Comparison of ENCODE assay signal across 9 cellular contexts in genomic region chr19:52191374-52191773, GRCh38. TPM values are rescaled to one million over a fixed set of nuclear protein-coding genes. Genes with fewer than 3 reads are reported as not detected.
A peak's percentile ranks its signal among the peaks of the same experiment; 100 is the strongest.
DNase-seq lines count a peak whose midpoint lies in the region; ATAC-seq and TF ChIP-seq lines count a peak whose summit lies in the region.
"Had no signal": no experiment of that assay in that cellular context is flagged by ENCODE, and none has a peak within 500 bp of the region (broad histone marks: within the 10 kb centered on the region; RNA-seq: fewer than 3 reads in every experiment).

No MANE protein-coding gene starts in this region.

- H3K36me3 ChIP-seq in GM23248 (ENCODE audit: low read depth), result peaks cover 7% of the 10 kb centered on the region; the same call in 1 of the 2 replicates

- H3K4me1 ChIP-seq in GM23248 (ENCODE audit: insufficient read depth), result peaks cover 24% of the 10 kb centered on the region

- ATAC-seq in T-helper 17 cell, result no peak
- ATAC-seq in HG03135 (IDR thresholded peaks at IDR 0.05; ENCODE audit: unreplicated experiment), result no peak
- no peak for ATAC-seq in HG02981 (IDR thresholded peaks at IDR 0.05; ENCODE audit: unreplicated experiment)

- H3K4me3 Mint-ChIP-seq in T-helper 17 cell, result peak overlapping the region; percentile 98

- peak overlapping the region; percentile 97 for H3K9ac ChIP-seq in GM23248

- H3K4me2 ChIP-seq in GM23248 (ENCODE audit: unreplicated experiment), result peak overlapping the region; percentile 89

- no peak for TF ChIP-seq CTCF in fibroblast of villous mesenchyme (IDR thresholded peaks at IDR 0.05; ENCODE audit: insufficient read depth, low read depth, low read length)
- TF ChIP-seq CTCF in retinal pigment epithelial cell (conservative IDR thresholded peaks at IDR 0.05; ENCODE audit: low read depth, low read length), result no peak

- H3F3A ChIP-seq in GM23248 (ENCODE audit: insufficient read depth), result peaks cover 11% of the 10 kb centered on the region

- DNase-seq in GM23248 (no peak), T-helper 17 cell (no peak), fibroblast of villous mesenchyme (ENCODE audit: low read depth) (no peak), retinal pigment epithelial cell (ENCODE audit: low read depth) (no peak), NCI-H1930 (lab: John Stamatoyannopoulos, UW) (no peak), mesenteric fat pad (ENCODE audit: low spot score) (no peak)
- DNase-seq: SW 1271 had no signal

- peaks cover 8% of the 10 kb centered on the region; the same call in 1 of the 2 replicates for H4K20me1 ChIP-seq in GM23248 (ENCODE audit: insufficient read depth)

- in situ Hi-C loops in GM23248 (cut with MboI), result no loop called here

- no peak overlapping the region for H2AFZ ChIP-seq in GM23248

- 53 to 56% methylated on average over 5 of the region's 5 CpGs for WGBS in GM23248 (ENCODE audit: low coverage in 1 of 2, low lambda C conversion rate in 2 of 2, missing lambda C conversion rate in 2 of 2), 2 experiments

- H3K4me3 ChIP-seq in GM23248 (peak overlapping the region; percentile 93), fibroblast of villous mesenchyme (ENCODE audit: low read depth, low read length) (peak overlapping the region; percentile 94), retinal pigment epithelial cell (ENCODE audit: low read length) (peak overlapping the region; percentile 93)

- H3K27ac ChIP-seq in GM23248, result peak overlapping the region; percentile 94

- no peaks in the 10 kb centered on the region for H3K9me3 ChIP-seq in GM23248 (ENCODE audit: low read depth)
- H3K9me3 ChIP-seq in T-helper 17 cell (ENCODE audit: control insufficient read depth, low read length, poor library complexity, severe bottlenecking), result no peaks in the 10 kb centered on the region

- H3K27me3 Mint-ChIP-seq in T-helper 17 cell, result no peaks in the 10 kb centered on the region

- peaks cover 7% of the 10 kb centered on the region for H3K36me3 Mint-ChIP-seq in T-helper 17 cell (ENCODE audit: low read depth)

- H3K9me2 ChIP-seq in GM23248 (ENCODE audit: insufficient read depth), result no peaks in the 10 kb centered on the region

- H3K27me3 ChIP-seq in GM23248 (replicated peaks; ENCODE audit: insufficient read depth), result no peaks in the 10 kb centered on the region

- H3K4me1 Mint-ChIP-seq in T-helper 17 cell, result peaks cover 42% of the 10 kb centered on the region

- H3K27ac Mint-ChIP-seq in T-helper 17 cell, result no peak overlapping the region

- H3K79me2 ChIP-seq in GM23248 (ENCODE audit: insufficient read depth), result peaks cover 71% of the 10 kb centered on the region

RNA-seq across cellular contexts. Expression of gene PPP2R1A, which starts 1.5 kb away (rescaled TPM):
- 191 and 248 TPM in 2 replicates for total RNA-seq in GM23248 (2014; rRNA removed; shearing (Covaris generic))
- 277 and 279 TPM in 2 replicates for polyA plus RNA-seq in GM23248 (2016; fragmentation: Nextera tagmentation; extraction: Ambion mirVana)
- total RNA-seq in T-helper 17 cell, result 100 to 1,000 TPM; 173 to 180 TPM
- total RNA-seq in fibroblast of villous mesenchyme, result 122 and 166 TPM in 2 replicates
- 184 TPM for total RNA-seq in mesenteric fat pad

RNA-seq across cellular contexts. Expression of gene ZNF836, which starts 20.0 kb away (rescaled TPM):
- 2.8 and 11.7 TPM in 2 replicates for total RNA-seq in GM23248 (2014; rRNA removed; shearing (Covaris generic))
- 3.3 and 3.8 TPM in 2 replicates for polyA plus RNA-seq in GM23248 (2016; fragmentation: Nextera tagmentation; extraction: Ambion mirVana)
- total RNA-seq in T-helper 17 cell, result 10 to 100 TPM; 18.9 to 21.2 TPM
- total RNA-seq in fibroblast of villous mesenchyme, result 7.1 and 11.7 TPM in 2 replicates
- 8.2 TPM for total RNA-seq in mesenteric fat pad

RNA-seq across cellular contexts. Expression of gene ZNF616, which starts 51.6 kb away (rescaled TPM):
- 5.8 and 12.3 TPM in 2 replicates for total RNA-seq in GM23248 (2014; rRNA removed; shearing (Covaris generic))
- 4.1 and 4.7 TPM in 2 replicates for polyA plus RNA-seq in GM23248 (2016; fragmentation: Nextera tagmentation; extraction: Ambion mirVana)
- total RNA-seq in T-helper 17 cell (1 to 10 TPM; 2.0 to 3.9 TPM), fibroblast of villous mesenchyme (7.4 and 12.5 TPM in 2 replicates), mesenteric fat pad (7.2 TPM)
